In the genomic region with DNA sequence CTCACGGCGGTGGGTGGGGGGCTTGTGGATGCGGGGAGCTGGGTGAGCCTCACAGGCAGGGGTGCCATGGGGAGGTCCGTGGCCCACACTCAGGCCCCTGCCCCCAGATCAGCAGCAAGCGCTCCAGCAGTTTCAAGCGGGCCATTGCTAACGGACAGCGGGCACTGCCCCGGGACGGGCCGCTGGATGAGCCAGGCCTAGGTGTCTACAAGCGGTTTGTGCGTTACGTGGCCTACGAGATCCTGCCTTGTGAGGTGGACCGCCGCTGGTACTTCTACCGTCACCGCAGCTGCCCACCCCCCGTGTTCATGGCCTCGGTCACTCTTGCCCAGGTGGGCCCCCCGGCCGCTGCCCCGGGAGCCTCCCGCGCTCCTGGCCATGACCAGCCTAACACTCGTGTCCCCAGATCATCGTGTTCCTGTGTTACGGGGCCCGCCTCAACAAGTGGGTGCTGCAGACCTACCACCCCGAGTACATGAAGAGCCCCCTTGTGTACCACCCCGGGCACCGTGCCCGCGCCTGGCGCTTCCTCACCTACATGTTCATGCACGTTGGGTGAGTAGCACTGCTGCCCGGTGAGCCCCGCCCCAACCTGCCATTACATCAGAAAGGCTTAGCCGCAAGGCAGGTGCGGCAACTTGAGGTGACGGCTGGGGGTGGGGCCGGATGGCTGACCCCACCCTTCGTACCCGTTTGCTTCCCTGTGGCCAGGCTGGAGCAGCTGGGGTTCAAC, we compare ENCODE assay signal across 1 cellular context.
A peak's percentile ranks its signal among the peaks of the same experiment; 100 is the strongest.
TF ChIP-seq lines count a peak whose summit lies in the region.

No MANE protein-coding gene starts in this region.

TF ChIP-seq in HepG2, 621 proteins besides CTCF, POLR2A, EP300 and RAD21:
- TF ChIP-seq, protein P1, sequence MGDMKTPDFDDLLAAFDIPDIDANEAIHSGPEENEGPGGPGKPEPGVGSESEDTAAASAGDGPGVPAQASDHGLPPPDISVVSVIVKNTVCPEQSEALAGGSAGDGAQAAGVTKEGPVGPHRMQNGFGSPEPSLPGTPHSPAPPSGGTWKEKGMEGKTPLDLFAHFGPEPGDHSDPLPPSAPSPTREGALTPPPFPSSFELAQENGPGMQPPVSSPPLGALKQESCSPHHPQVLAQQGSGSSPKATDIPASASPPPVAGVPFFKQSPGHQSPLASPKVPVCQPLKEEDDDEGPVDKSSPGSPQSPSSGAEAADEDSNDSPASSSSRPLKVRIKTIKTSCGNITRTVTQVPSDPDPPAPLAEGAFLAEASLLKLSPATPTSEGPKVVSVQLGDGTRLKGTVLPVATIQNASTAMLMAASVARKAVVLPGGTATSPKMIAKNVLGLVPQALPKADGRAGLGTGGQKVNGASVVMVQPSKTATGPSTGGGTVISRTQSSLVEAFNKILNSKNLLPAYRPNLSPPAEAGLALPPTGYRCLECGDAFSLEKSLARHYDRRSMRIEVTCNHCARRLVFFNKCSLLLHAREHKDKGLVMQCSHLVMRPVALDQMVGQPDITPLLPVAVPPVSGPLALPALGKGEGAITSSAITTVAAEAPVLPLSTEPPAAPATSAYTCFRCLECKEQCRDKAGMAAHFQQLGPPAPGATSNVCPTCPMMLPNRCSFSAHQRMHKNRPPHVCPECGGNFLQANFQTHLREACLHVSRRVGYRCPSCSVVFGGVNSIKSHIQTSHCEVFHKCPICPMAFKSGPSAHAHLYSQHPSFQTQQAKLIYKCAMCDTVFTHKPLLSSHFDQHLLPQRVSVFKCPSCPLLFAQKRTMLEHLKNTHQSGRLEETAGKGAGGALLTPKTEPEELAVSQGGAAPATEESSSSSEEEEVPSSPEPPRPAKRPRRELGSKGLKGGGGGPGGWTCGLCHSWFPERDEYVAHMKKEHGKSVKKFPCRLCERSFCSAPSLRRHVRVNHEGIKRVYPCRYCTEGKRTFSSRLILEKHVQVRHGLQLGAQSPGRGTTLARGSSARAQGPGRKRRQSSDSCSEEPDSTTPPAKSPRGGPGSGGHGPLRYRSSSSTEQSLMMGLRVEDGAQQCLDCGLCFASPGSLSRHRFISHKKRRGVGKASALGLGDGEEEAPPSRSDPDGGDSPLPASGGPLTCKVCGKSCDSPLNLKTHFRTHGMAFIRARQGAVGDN (CRISPR knock-in tag; IDR thresholded peaks at IDR 0.05), result 0 out of 2 replicates have a peak, but pooled peaks have one; percentile 1
- TF ChIP-seq ZNF225 (CRISPR knock-in tag; IDR thresholded peaks at IDR 0.05), result no peak
- TF ChIP-seq MTA1 (CRISPR knock-in tag; IDR thresholded peaks at IDR 0.05; ENCODE audit: borderline replicate concordance), result 0 out of 2 replicates have a peak, but pooled peaks have one; percentile 13
- 0 out of 2 replicates have a peak, but pooled peaks have one; percentile 5 for TF ChIP-seq KDM5B (CRISPR knock-in tag; IDR thresholded peaks at IDR 0.05; ENCODE audit: borderline replicate concordance)
- TF ChIP-seq, protein P2, sequence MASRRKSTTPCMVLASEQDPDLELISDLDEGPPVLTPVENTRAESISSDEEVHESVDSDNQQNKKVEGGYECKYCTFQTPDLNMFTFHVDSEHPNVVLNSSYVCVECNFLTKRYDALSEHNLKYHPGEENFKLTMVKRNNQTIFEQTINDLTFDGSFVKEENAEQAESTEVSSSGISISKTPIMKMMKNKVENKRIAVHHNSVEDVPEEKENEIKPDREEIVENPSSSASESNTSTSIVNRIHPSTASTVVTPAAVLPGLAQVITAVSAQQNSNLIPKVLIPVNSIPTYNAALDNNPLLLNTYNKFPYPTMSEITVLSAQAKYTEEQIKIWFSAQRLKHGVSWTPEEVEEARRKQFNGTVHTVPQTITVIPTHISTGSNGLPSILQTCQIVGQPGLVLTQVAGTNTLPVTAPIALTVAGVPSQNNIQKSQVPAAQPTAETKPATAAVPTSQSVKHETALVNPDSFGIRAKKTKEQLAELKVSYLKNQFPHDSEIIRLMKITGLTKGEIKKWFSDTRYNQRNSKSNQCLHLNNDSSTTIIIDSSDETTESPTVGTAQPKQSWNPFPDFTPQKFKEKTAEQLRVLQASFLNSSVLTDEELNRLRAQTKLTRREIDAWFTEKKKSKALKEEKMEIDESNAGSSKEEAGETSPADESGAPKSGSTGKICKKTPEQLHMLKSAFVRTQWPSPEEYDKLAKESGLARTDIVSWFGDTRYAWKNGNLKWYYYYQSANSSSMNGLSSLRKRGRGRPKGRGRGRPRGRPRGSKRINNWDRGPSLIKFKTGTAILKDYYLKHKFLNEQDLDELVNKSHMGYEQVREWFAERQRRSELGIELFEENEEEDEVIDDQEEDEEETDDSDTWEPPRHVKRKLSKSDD (CRISPR knock-in tag; IDR thresholded peaks at IDR 0.05; ENCODE audit: low read depth), result peak; percentile 40; the same call in 1 of the 2 replicates
- no peak for TF ChIP-seq PCBP1 (IDR thresholded peaks at IDR 0.05; ENCODE audit: borderline replicate concordance, low read depth, low read length)
- TF ChIP-seq GABPA (IDR thresholded peaks at IDR 0.05; ENCODE audit: low read depth, low read length), result no peak
- TF ChIP-seq GABPA (CRISPR knock-in tag; IDR thresholded peaks at IDR 0.05; ENCODE audit: low read depth), result no peak
- TF ChIP-seq AKAP8 (CRISPR knock-in tag; IDR thresholded peaks at IDR 0.05), result 0 out of 2 replicates have a peak, but pooled peaks have one; percentile 58
- peak; percentile 27 for TF ChIP-seq AGO2 (optimal IDR thresholded peaks at IDR 0.05; ENCODE audit: low read depth, low read length)
- TF ChIP-seq ZNF547 (CRISPR knock-in tag; IDR thresholded peaks at IDR 0.05), result no peak
- TF ChIP-seq, protein P3, sequence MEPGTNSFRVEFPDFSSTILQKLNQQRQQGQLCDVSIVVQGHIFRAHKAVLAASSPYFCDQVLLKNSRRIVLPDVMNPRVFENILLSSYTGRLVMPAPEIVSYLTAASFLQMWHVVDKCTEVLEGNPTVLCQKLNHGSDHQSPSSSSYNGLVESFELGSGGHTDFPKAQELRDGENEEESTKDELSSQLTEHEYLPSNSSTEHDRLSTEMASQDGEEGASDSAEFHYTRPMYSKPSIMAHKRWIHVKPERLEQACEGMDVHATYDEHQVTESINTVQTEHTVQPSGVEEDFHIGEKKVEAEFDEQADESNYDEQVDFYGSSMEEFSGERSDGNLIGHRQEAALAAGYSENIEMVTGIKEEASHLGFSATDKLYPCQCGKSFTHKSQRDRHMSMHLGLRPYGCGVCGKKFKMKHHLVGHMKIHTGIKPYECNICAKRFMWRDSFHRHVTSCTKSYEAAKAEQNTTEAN (CRISPR knock-in tag; conservative IDR thresholded peaks at IDR 0.05), result no peak
- TF ChIP-seq ZBTB38 (CRISPR knock-in tag; IDR thresholded peaks at IDR 0.05), result peak; percentile 11; the same call in 1 of the 2 replicates
- TF ChIP-seq AGO1 (IDR thresholded peaks at IDR 0.05; ENCODE audit: low read depth, low read length, poor library complexity, severe bottlenecking), result peak; percentile 21
- peak; percentile 87 for TF ChIP-seq HNRNPL (IDR thresholded peaks at IDR 0.05; ENCODE audit: low read depth, low read length)
- no peak for TF ChIP-seq ZNF549 (CRISPR knock-in tag; IDR thresholded peaks at IDR 0.05)
- no peak for TF ChIP-seq ZNF460 (CRISPR knock-in tag; IDR thresholded peaks at IDR 0.05; ENCODE audit: borderline replicate concordance)
- 0 out of 2 replicates have a peak, but pooled peaks have one; percentile 6 for TF ChIP-seq ZSCAN25 (CRISPR knock-in tag; IDR thresholded peaks at IDR 0.05)
- no peak for TF ChIP-seq ZMYM2 (CRISPR knock-in tag; IDR thresholded peaks at IDR 0.05)
